8 cellular contexts compared by ENCODE assay signal in genomic region chr12:112116232-112117060, GRCh38. TPM values are rescaled to one million over a fixed set of nuclear protein-coding genes. Genes with fewer than 3 reads are reported as not detected.
DNase-seq lines count a peak whose midpoint lies in the region; ATAC-seq and TF ChIP-seq lines count a peak whose summit lies in the region.

No MANE protein-coding gene starts in this region.

- no peak overlapping the region for H3K4me3 ChIP-seq in endocrine pancreas (ENCODE audit: control insufficient read depth, insufficient read depth, low read length)

- TF ChIP-seq CTCF in type B pancreatic cell (conservative IDR thresholded peaks at IDR 0.05) = no peak

- H3K27me3 Mint-ChIP-seq in type B pancreatic cell = no peaks in the 10 kb centered on the region

- H3K9ac ChIP-seq in endocrine pancreas (ENCODE audit: control insufficient read depth, insufficient read depth, low read length) = peak overlapping the region; percentile 60

- H3K36me3 Mint-ChIP-seq in type B pancreatic cell = no peaks in the 10 kb centered on the region

- H3K9me3 Mint-ChIP-seq in type B pancreatic cell = no peaks in the 10 kb centered on the region

- peak overlapping the region; percentile 58 for H3K4me3 Mint-ChIP-seq in type B pancreatic cell

- peaks cover 18% of the 10 kb centered on the region for H3K4me1 Mint-ChIP-seq in type B pancreatic cell (ENCODE audit: unreplicated experiment)

- H3K9me3 ChIP-seq in KOPT-K1 (ENCODE audit: insufficient read depth, low read length, poor library complexity, severe bottlenecking) (no peaks in the 10 kb centered on the region), endocrine pancreas (ENCODE audit: control insufficient read depth, low read length) (no peaks in the 10 kb centered on the region)

- ATAC-seq in HG02759 (IDR thresholded peaks at IDR 0.05; ENCODE audit: unreplicated experiment) = no peak

- H3K4me1 ChIP-seq in endocrine pancreas (ENCODE audit: control insufficient read depth, insufficient read depth, low read length) = no peaks in the 10 kb centered on the region

- H3K36me3 ChIP-seq in KOPT-K1 (ENCODE audit: insufficient read depth, low read length) (no peaks in the 10 kb centered on the region), endocrine pancreas (ENCODE audit: control insufficient read depth, insufficient read depth, low read length) (no peaks in the 10 kb centered on the region)

- H3K27me3 ChIP-seq in endocrine pancreas (ENCODE audit: control insufficient read depth, insufficient read depth, low read length) = no peaks in the 10 kb centered on the region

- H3K27ac Mint-ChIP-seq in type B pancreatic cell = peak overlapping the region; percentile 66

- H3K27ac ChIP-seq in KOPT-K1 (ENCODE audit: low read depth, low read length, poor library complexity, severe bottlenecking) = peak overlapping the region; percentile 59

- DNase-seq in ELF-1 (ENCODE audit: low read depth, low spot score) (peak; percentile 90), SK-N-DZ (ENCODE audit: low spot score) (peak; percentile 91), mesenteric fat pad (ENCODE audit: low spot score) (peak; percentile 88), type B pancreatic cell (ENCODE audit: extremely low spot score, unreplicated experiment) (no peak)
- no peak for DNase-seq in activated CD4-positive, alpha-beta T cell treated with anti-CD3 and anti-CD28 coated beads, Interleukin-2, amount 50 U/mL, for 48 hours

RNA-seq across cellular contexts. Expression of gene NAA25, which starts 7.9 kb away (rescaled TPM):
- polyA plus RNA-seq in SK-N-DZ (2014; cell fraction: cytosol; rRNA removed) = 20.9 and 25.7 TPM in 2 replicates
- polyA plus RNA-seq in SK-N-DZ (2014; cell fraction: nucleus; rRNA removed) = 39.2 and 50.6 TPM in 2 replicates
- total RNA-seq in mesenteric fat pad = 31.6 TPM
- total RNA-seq in type B pancreatic cell (ENCODE audit: low replicate concordance) = 25.7 and 35.9 TPM in 2 replicates

RNA-seq across cellular contexts. Expression of gene TRAFD1, which starts 8.9 kb away (rescaled TPM):
- 34.6 and 36.5 TPM in 2 replicates for polyA plus RNA-seq in SK-N-DZ (2014; cell fraction: cytosol; rRNA removed)
- 26.7 and 48.3 TPM in 2 replicates for polyA plus RNA-seq in SK-N-DZ (2014; cell fraction: nucleus; rRNA removed)
- total RNA-seq in mesenteric fat pad = 17.4 TPM
- total RNA-seq in type B pancreatic cell (ENCODE audit: low replicate concordance) = 38.3 and 40.4 TPM in 2 replicates

Comparison
In these comparisons a context has a peak if more than half of its experiments do, and no peak if none do; other contexts are left out.
1. DNase-seq: peak in ELF-1 (single experiment), SK-N-DZ (single experiment) and mesenteric fat pad (single experiment); none in type B pancreatic cell (single experiment) and activated CD4-positive, alpha-beta T cell treated with anti-CD3 and anti-CD28 coated beads, Interleukin-2, amount 50 U/mL, for 48 hours (0 of 2).